In genomic region chr1:205627956-205628355, GRCh38 we compare ENCODE assay signal across 1 cellular context.
A peak's percentile ranks its signal among the peaks of the same experiment; 100 is the strongest.
TF ChIP-seq lines count a peak whose summit lies in the region.

No MANE protein-coding gene starts in this region.

TF ChIP-seq in GM12878, 131 proteins besides CTCF, POLR2A, EP300 and RAD21:
- TF ChIP-seq ZZZ3 (IDR thresholded peaks at IDR 0.05; ENCODE audit: control insufficient read depth, insufficient read length, low read depth), result no peak
- TF ChIP-seq, protein P1, sequence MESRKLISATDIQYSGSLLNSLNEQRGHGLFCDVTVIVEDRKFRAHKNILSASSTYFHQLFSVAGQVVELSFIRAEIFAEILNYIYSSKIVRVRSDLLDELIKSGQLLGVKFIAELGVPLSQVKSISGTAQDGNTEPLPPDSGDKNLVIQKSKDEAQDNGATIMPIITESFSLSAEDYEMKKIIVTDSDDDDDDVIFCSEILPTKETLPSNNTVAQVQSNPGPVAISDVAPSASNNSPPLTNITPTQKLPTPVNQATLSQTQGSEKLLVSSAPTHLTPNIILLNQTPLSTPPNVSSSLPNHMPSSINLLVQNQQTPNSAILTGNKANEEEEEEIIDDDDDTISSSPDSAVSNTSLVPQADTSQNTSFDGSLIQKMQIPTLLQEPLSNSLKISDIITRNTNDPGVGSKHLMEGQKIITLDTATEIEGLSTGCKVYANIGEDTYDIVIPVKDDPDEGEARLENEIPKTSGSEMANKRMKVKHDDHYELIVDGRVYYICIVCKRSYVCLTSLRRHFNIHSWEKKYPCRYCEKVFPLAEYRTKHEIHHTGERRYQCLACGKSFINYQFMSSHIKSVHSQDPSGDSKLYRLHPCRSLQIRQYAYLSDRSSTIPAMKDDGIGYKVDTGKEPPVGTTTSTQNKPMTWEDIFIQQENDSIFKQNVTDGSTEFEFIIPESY (IDR thresholded peaks at IDR 0.05), result peak; percentile 86
- TF ChIP-seq, protein P2, sequence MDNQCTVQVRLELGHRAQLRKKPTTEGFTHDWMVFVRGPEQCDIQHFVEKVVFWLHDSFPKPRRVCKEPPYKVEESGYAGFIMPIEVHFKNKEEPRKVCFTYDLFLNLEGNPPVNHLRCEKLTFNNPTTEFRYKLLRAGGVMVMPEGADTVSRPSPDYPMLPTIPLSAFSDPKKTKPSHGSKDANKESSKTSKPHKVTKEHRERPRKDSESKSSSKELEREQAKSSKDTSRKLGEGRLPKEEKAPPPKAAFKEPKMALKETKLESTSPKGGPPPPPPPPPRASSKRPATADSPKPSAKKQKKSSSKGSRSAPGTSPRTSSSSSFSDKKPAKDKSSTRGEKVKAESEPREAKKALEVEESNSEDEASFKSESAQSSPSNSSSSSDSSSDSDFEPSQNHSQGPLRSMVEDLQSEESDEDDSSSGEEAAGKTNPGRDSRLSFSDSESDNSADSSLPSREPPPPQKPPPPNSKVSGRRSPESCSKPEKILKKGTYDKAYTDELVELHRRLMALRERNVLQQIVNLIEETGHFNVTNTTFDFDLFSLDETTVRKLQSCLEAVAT (IDR thresholded peaks at IDR 0.05), result peak; percentile 97
- TF ChIP-seq, protein P3, sequence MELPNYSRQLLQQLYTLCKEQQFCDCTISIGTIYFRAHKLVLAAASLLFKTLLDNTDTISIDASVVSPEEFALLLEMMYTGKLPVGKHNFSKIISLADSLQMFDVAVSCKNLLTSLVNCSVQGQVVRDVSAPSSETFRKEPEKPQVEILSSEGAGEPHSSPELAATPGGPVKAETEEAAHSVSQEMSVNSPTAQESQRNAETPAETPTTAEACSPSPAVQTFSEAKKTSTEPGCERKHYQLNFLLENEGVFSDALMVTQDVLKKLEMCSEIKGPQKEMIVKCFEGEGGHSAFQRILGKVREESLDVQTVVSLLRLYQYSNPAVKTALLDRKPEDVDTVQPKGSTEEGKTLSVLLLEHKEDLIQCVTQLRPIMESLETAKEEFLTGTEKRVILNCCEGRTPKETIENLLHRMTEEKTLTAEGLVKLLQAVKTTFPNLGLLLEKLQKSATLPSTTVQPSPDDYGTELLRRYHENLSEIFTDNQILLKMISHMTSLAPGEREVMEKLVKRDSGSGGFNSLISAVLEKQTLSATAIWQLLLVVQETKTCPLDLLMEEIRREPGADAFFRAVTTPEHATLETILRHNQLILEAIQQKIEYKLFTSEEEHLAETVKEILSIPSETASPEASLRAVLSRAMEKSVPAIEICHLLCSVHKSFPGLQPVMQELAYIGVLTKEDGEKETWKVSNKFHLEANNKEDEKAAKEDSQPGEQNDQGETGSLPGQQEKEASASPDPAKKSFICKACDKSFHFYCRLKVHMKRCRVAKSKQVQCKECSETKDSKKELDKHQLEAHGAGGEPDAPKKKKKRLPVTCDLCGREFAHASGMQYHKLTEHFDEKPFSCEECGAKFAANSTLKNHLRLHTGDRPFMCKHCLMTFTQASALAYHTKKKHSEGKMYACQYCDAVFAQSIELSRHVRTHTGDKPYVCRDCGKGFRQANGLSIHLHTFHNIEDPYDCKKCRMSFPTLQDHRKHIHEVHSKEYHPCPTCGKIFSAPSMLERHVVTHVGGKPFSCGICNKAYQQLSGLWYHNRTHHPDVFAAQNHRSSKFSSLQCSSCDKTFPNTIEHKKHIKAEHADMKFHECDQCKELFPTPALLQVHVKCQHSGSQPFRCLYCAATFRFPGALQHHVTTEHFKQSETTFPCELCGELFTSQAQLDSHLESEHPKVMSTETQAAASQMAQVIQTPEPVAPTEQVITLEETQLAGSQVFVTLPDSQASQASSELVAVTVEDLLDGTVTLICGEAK (IDR thresholded peaks at IDR 0.05; ENCODE audit: borderline replicate concordance), result 0 out of 2 replicates have a peak, but pooled peaks have one; percentile 34
